9 cellular contexts compared by ENCODE assay signal in genomic region chr7:27179503-27180430, GRCh38. TPM values are rescaled to one million over a fixed set of nuclear protein-coding genes. Genes with fewer than 3 reads are reported as not detected.
A peak's percentile ranks its signal among the peaks of the same experiment; 100 is the strongest.
DNase-seq lines count a peak whose midpoint lies in the region; ATAC-seq and TF ChIP-seq lines count a peak whose summit lies in the region.
"Had no signal": no experiment of that assay in that cellular context is flagged by ENCODE, and none has a peak within 500 bp of the region (broad histone marks: within the 10 kb centered on the region; RNA-seq: fewer than 3 reads in every experiment).

No MANE protein-coding gene starts in this region.

- H4K20me1 ChIP-seq in OCI-LY1 (ENCODE audit: insufficient read depth, low read length): no peaks in the 10 kb centered on the region

- no peak overlapping the region for H2BK12ac ChIP-seq in trophoblast cell (ENCODE audit: low read length)

- no peak overlapping the region for H3K14ac ChIP-seq in trophoblast cell (ENCODE audit: low read length)

- H3K4ac ChIP-seq in trophoblast cell (ENCODE audit: low read depth, low read length): no peak overlapping the region

- no peak overlapping the region for H2BK120ac ChIP-seq in trophoblast cell (ENCODE audit: insufficient read depth, low read length, poor library complexity)

- H2AFZ ChIP-seq in OCI-LY1 (ENCODE audit: low read length) (no peak overlapping the region), trophoblast cell (ENCODE audit: insufficient read depth, low read length, poor library complexity) (no peak overlapping the region)

- no peaks in the 10 kb centered on the region for H3K9me2 ChIP-seq in OCI-LY1 (ENCODE audit: low read depth, low read length)

- H3K18ac ChIP-seq in trophoblast cell (ENCODE audit: low read length): no peak overlapping the region

- DNase-seq in NCI-H2227 (lab: John Stamatoyannopoulos, UW; ENCODE audit: unreplicated experiment) (peak; percentile 13), NCI-H2227 treated with DMSO at 0.1 percent for 48 hours (lab: John Stamatoyannopoulos, UW) (no peak), activated gamma-delta T cell (lab: John Stamatoyannopoulos, UW) (peak; percentile 22), germinal center (ENCODE audit: low spot score) (peak; percentile 84), trophoblast cell (peak in 1 of 2 donors; percentile 55), NCI-H774 (lab: John Stamatoyannopoulos, UW) (no peak)

- no peak overlapping the region for H4K91ac ChIP-seq in trophoblast cell (ENCODE audit: low read depth, low read length)

- no peak overlapping the region for H2AK5ac ChIP-seq in trophoblast cell (ENCODE audit: low read length)

- H3K27me3 ChIP-seq in OCI-LY1 (ENCODE audit: insufficient read depth, low read length): peaks cover 2% of the 10 kb centered on the region; the same call in 1 of the 2 replicates
- H3K27me3 ChIP-seq in trophoblast cell (ENCODE audit: insufficient read depth, low read length): peaks cover 87% of the 10 kb centered on the region

- H3K36me3 ChIP-seq in OCI-LY1 (ENCODE audit: insufficient read depth, low read length) (no peaks in the 10 kb centered on the region), trophoblast cell (ENCODE audit: control insufficient read depth in 1 of 2, insufficient read depth in 2 of 2, low read length in 2 of 2) (no peaks in the 10 kb centered on the region)
- H3K36me3 ChIP-seq: BLaER1 treated with 17β-estradiol and CSF1 and Interleukin-3, amounts not matched to agents 10 nM and 100 nM had no signal

- H3K9me3 ChIP-seq in OCI-LY1 (ENCODE audit: low read length) (no peaks in the 10 kb centered on the region), trophoblast cell (ENCODE audit: insufficient read depth, low read depth, low read length) (peaks cover 27% of the 10 kb centered on the region)

- no CpG with 5 or more reads among the region's 56 CpGs for WGBS in trophoblast cell (ENCODE audit: extremely low coverage, insufficient coverage, insufficient read length)

- no peak overlapping the region for H3K23ac ChIP-seq in trophoblast cell (ENCODE audit: low read length)

- H3K9ac ChIP-seq in OCI-LY1 (ENCODE audit: low read length) (no peak overlapping the region), trophoblast cell (ENCODE audit: low read length) (no peak overlapping the region)
- H3K9ac ChIP-seq: BLaER1 treated with 17β-estradiol and CSF1 and Interleukin-3, amounts not matched to agents 10 nM and 100 nM had no signal

- H3K27ac ChIP-seq in OCI-LY1 (ENCODE audit: low read depth, low read length, poor library complexity, severe bottlenecking) (no peak overlapping the region), trophoblast cell (ENCODE audit: low read depth, low read length) (no peak overlapping the region)
- H3K27ac ChIP-seq: BLaER1 treated with 17β-estradiol and CSF1 and Interleukin-3, amounts not matched to agents 10 nM and 100 nM had no signal

- H3K4me2 ChIP-seq in OCI-LY1 (ENCODE audit: low read length) (peak overlapping the region; percentile 42), trophoblast cell (ENCODE audit: low read length) (peak overlapping the region; percentile 20)
- H3K4me2 ChIP-seq: BLaER1 treated with 17β-estradiol and CSF1 and Interleukin-3, amounts not matched to agents 10 nM and 100 nM had no signal

- H3K79me2 ChIP-seq in OCI-LY1 (ENCODE audit: insufficient read depth, low read length) (no peaks in the 10 kb centered on the region), trophoblast cell (ENCODE audit: control insufficient read depth, insufficient read depth, low read length, poor library complexity) (no peaks in the 10 kb centered on the region)

- H4K12ac ChIP-seq in trophoblast cell (ENCODE audit: low read depth, low read length): no peak overlapping the region

- no peaks in the 10 kb centered on the region for H3F3A ChIP-seq in OCI-LY1 (ENCODE audit: insufficient read depth, low read length)

- ATAC-seq in GM21723 (IDR thresholded peaks at IDR 0.05; ENCODE audit: unreplicated experiment): no peak

- peak overlapping the region; percentile 38 for H3K4me3 ChIP-seq in OCI-LY1 (ENCODE audit: low read depth, low read length, poor library complexity, severe bottlenecking)
- no peak overlapping the region for H3K4me3 ChIP-seq in trophoblast cell (ENCODE audit: low read depth, low read length)
- H3K4me3 ChIP-seq: BLaER1 treated with 17β-estradiol and CSF1 and Interleukin-3, amounts not matched to agents 10 nM and 100 nM had no signal

- H3K4me1 ChIP-seq in OCI-LY1 (ENCODE audit: insufficient read depth, low read length, severe bottlenecking) (peaks cover 14% of the 10 kb centered on the region), trophoblast cell (ENCODE audit: control insufficient read depth in 1 of 2, insufficient read depth in 2 of 2, low read length in 2 of 2) (peaks cover 12 to 14% of the 10 kb centered on the region in 2 experiments)

- H2BK5ac ChIP-seq in trophoblast cell (ENCODE audit: low read depth, low read length, poor library complexity): no peak overlapping the region

- TF ChIP-seq CTCF in OCI-LY1 (IDR thresholded peaks at IDR 0.05; ENCODE audit: low read length): peak; percentile 99

- H4K8ac ChIP-seq in trophoblast cell (ENCODE audit: low read depth, low read length): no peak overlapping the region

- H3K79me1 ChIP-seq in trophoblast cell (ENCODE audit: low read length): no peaks in the 10 kb centered on the region

RNA-seq across cellular contexts. Expression of gene HOXA11, which starts 5.3 kb away (rescaled TPM):
- 1.5 and 2.2 TPM in 2 replicates for polyA plus RNA-seq in trophoblast cell (2013)

RNA-seq across cellular contexts. Expression of gene HOXA10, which starts 5.6 kb away (rescaled TPM):
- polyA plus RNA-seq in trophoblast cell (2013): 1.5 and 2.1 TPM in 2 replicates

RNA-seq across cellular contexts. Expression of gene HOXA9, which starts 14.4 kb away (rescaled TPM):
- 1.2 and 1.5 TPM in 2 replicates for polyA plus RNA-seq in trophoblast cell (2013)

RNA-seq across cellular contexts. Expression of gene HOXA13, which starts 20.1 kb away (rescaled TPM):
- 0.82 and 1.00 TPM in 2 replicates for polyA plus RNA-seq in trophoblast cell (2013)

RNA-seq across cellular contexts. Expression of gene HOXA7, which starts 23.3 kb away (rescaled TPM):
- not detected in 2 replicates for polyA plus RNA-seq in trophoblast cell (2013)

Comparison
In these comparisons a context has a peak if more than half of its experiments do, and no peak if none do; other contexts are left out.
1. DNase-seq: peak in NCI-H2227 (single experiment), activated gamma-delta T cell (single experiment) and germinal center (single experiment); none in NCI-H2227 treated with DMSO at 0.1 percent for 48 hours (single experiment) and NCI-H774 (single experiment).